In the genomic region with DNA sequence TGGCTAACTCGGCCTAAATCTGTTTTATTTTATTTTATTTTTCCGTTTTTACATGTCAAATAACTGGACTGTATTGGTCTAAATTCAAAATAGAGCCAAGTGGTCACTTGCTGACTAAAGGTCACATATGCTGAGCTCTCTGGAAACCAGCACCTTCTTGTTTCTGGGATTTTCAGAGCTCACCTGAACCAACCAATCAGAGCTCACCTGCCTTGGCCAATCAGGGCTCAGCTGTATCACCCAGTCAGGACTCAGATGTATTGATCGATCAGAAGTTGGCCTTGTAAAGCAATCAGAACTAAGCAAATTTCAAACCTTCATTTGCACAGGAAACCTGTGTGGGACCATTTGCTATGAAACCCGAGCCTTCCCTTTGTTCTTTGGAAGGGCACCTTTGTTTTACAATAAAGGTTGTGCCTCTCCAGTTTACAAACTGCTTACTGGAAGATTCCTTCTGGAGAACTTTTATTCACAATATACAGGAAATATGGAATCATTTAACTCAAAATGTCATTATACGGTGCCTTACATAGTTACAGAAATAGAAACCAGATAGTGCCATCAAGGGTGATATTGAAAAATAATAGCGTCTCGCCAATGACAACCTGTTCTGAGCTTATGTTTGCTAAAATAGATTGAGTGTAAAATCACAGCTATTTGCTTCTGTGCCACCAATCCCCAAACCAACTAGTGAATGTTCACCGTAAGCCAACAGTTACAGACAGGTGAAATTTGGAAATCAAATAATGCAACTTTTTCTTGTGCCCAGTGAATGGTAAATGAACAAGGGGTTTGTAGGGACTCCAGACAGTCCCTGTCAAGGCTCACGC, we compare ENCODE assay signal across 9 cellular contexts. TPM values are rescaled to one million over a fixed set of nuclear protein-coding genes. Genes with fewer than 3 reads are reported as not detected.
A peak's percentile ranks its signal among the peaks of the same experiment; 100 is the strongest.
DNase-seq lines count a peak whose midpoint lies in the region; ATAC-seq and TF ChIP-seq lines count a peak whose summit lies in the region.
"Had no signal": no experiment of that assay in that cellular context is flagged by ENCODE, and none has a peak within 500 bp of the region (broad histone marks: within the 10 kb centered on the region; RNA-seq: fewer than 3 reads in every experiment).

No MANE protein-coding gene starts in this region.

- WGBS in body of pancreas, 2 donors = 27 to 28% methylated on average over 7 to 9 of the region's 9 CpGs

- TF ChIP-seq CTCF in Caco-2 (IDR thresholded peaks at IDR 0.05; ENCODE audit: insufficient read depth in 1 of 2, low read depth in 1 of 2, low read length in 1 of 2, severe bottlenecking in 1 of 2, unreplicated experiment in 1 of 2) (no peak), body of pancreas (IDR thresholded peaks at IDR 0.05) (no peak)

- no TSS peak for BruUV-seq in Caco-2 (replicated peaks; lab: Mats Ljungman, UMichigan)

- peak in 1 of 3 donors; percentile 1 for TF ChIP-seq POLR2A in body of pancreas (IDR thresholded peaks at IDR 0.05)

- H3K4me1 ChIP-seq in Caco-2 = peaks cover 22% of the 10 kb centered on the region
- H3K4me1 ChIP-seq in body of pancreas = peaks cover 33% of the 10 kb centered on the region
- H3K4me1 ChIP-seq in muscle layer of duodenum (ENCODE audit: control insufficient read depth in 1 of 2, insufficient read depth in 2 of 2, low read length in 2 of 2) = no peaks in the 10 kb centered on the region
- no peaks in the 10 kb centered on the region for H3K4me1 ChIP-seq in SJCRH30

- H3K27ac ChIP-seq in body of pancreas (peak overlapping the region; percentile 76 to 92 (median 79)), muscle layer of duodenum (ENCODE audit: low read length) (peak overlapping the region; percentile 20), SJCRH30 (no peak overlapping the region)

- no peaks in the 10 kb centered on the region for H3K9me3 ChIP-seq in Caco-2
- H3K9me3 ChIP-seq in body of pancreas = no peaks in the 10 kb centered on the region
- no peaks in the 10 kb centered on the region for H3K9me3 ChIP-seq in muscle layer of duodenum (ENCODE audit: control insufficient read depth in 1 of 2, low read length in 2 of 2)
- no peaks in the 10 kb centered on the region for H3K9me3 ChIP-seq in SJCRH30 (replicated peaks)

- H3K27ac Mint-ChIP-seq in Caco-2 (ENCODE audit: unreplicated experiment) (no peak overlapping the region), IgD-negative memory B cell (peak overlapping the region; percentile 31 to 53 (median 32))

- POLR2A ChIA-PET in Caco-2 (lab: Charles Lee) = interaction anchor here (1.1 to 1.3 kb wide), 3 partner anchors 24 to 42 kb away, joined by 3 read pairs; no protein-coding TSS in a partner anchor

- CTCF ChIA-PET in Caco-2 (lab: Charles Lee) = interaction anchor here (0.6 to 4.7 kb wide), 11 partner anchors 13 to 76 kb away, joined by 3 to 50 read pairs (median 3); no protein-coding TSS in a partner anchor

- H3K27me3 ChIP-seq in Caco-2 (replicated peaks; ENCODE audit: control insufficient read depth, insufficient read depth, low read length) = no peaks in the 10 kb centered on the region
- no peaks in the 10 kb centered on the region for H3K27me3 ChIP-seq in body of pancreas
- H3K27me3 ChIP-seq in muscle layer of duodenum (ENCODE audit: low read depth, low read length) = peaks cover 7% of the 10 kb centered on the region
- H3K27me3 ChIP-seq in SJCRH30 = 0 out of 2 replicates have a peak, but pooled peaks cover 2% of the 10 kb centered on the region

- ATAC-seq in body of pancreas (peak; percentile 73), HG03439 (IDR thresholded peaks at IDR 0.05; ENCODE audit: unreplicated experiment) (no peak)

- peak; percentile 62 to 74 for DNase-seq in Caco-2
- DNase-seq in body of pancreas = peak; percentile 60 to 77 (median 68)
- DNase-seq in SJCRH30 = no peak
- DNase-seq in activated effector memory CD4-positive, alpha-beta T cell treated with Interleukin-2 at 50 U/mL for 16 hours = no peak
- DNase-seq in NCI-H2107 treated with DMSO at 0.1 percent for 48 hours (lab: John Stamatoyannopoulos, UW; ENCODE audit: unreplicated experiment) = no peak

- peak overlapping the region; percentile 43 for H3K4me3 ChIP-seq in Caco-2 (ENCODE audit: low read depth, low read length)
- no peak overlapping the region for H3K4me3 ChIP-seq in body of pancreas
- peak overlapping the region in 1 of 2 donors; percentile 31 for H3K4me3 ChIP-seq in muscle layer of duodenum (ENCODE audit: low read depth in 1 of 2, low read length in 2 of 2)
- H3K4me3 ChIP-seq in SJCRH30 = no peak overlapping the region

- H3K36me3 ChIP-seq in Caco-2 (ENCODE audit: control insufficient read depth, insufficient read depth, low read length) (no peaks in the 10 kb centered on the region), body of pancreas (replicated peaks in 1 of 2; ENCODE audit: insufficient read depth in 1 of 2, low read depth in 2 of 2) (no peaks in the 10 kb centered on the region), muscle layer of duodenum (ENCODE audit: control insufficient read depth in 1 of 2, insufficient read depth in 2 of 2, low read length in 2 of 2) (no peaks in the 10 kb centered on the region), SJCRH30 (no peaks in the 10 kb centered on the region)

- H3K4me1 Mint-ChIP-seq in Caco-2 (ENCODE audit: low read depth, unreplicated experiment) = peaks cover 5% of the 10 kb centered on the region
- peaks cover 10 to 21% (median 13%) of the 10 kb centered on the region in 3 donors for H3K4me1 Mint-ChIP-seq in IgD-negative memory B cell

- intact Hi-C loops in Caco-2 (cut with micrococcal nuclease; ENCODE audit: unreplicated experiment) (loop anchor here (1.0 to 2.0 kb wide), 3 partner anchors 17 to 42 kb away; no protein-coding TSS in a partner anchor), body of pancreas (cut with DNase I) (no loop called here)

- H3K4me3 Mint-ChIP-seq in Caco-2 (ENCODE audit: unreplicated experiment) = peak overlapping the region; percentile 75
- H3K4me3 Mint-ChIP-seq in IgD-negative memory B cell = peak overlapping the region; percentile 75 to 90 (median 87)

- H3K9me3 Mint-ChIP-seq in Caco-2 (ENCODE audit: unreplicated experiment) = no peaks in the 10 kb centered on the region
- no peaks in the 10 kb centered on the region for H3K9me3 Mint-ChIP-seq in IgD-negative memory B cell

- H3K27me3 Mint-ChIP-seq in Caco-2 (ENCODE audit: insufficient read depth, unreplicated experiment) (no peaks in the 10 kb centered on the region), IgD-negative memory B cell (peaks cover 2% of the 10 kb centered on the region)

- H3K36me3 Mint-ChIP-seq in Caco-2 (ENCODE audit: insufficient read depth, unreplicated experiment) (peaks cover 9% of the 10 kb centered on the region), IgD-negative memory B cell (peaks cover 3% of the 10 kb centered on the region)

RNA-seq across cellular contexts. Expression of gene PSD4, which starts 17.3 kb away (rescaled TPM):
- 15.5 and 18.7 TPM in 2 replicates for total RNA-seq in Caco-2 (2022)
- 36.4 TPM for polyA plus RNA-seq in IgD-negative memory B cell
- total RNA-seq in body of pancreas = 10 to 100 TPM; 40.5 to 83.4 TPM
- total RNA-seq in SJCRH30 (2014; rRNA removed; shearing (Covaris generic)) = 1.5 and 2.1 TPM in 2 replicates

RNA-seq across cellular contexts. Expression of gene IL1RN, which starts 29.1 kb away (rescaled TPM):
- total RNA-seq in Caco-2 (2022) (not detected in 2 replicates), body of pancreas (under 1 TPM in 1 of 2 donors, not detected in 1; 0.78 TPM)
- polyA plus RNA-seq in IgD-negative memory B cell = not detected
- not detected in 2 replicates for total RNA-seq in SJCRH30 (2014; rRNA removed; shearing (Covaris generic))
- total RNA-seq: HT1080 had no signal

Comparison
In these comparisons a context has a peak if more than half of its experiments do, and no peak if none do; other contexts are left out.
1. DNase-seq: peak in Caco-2 (2 of 2) and body of pancreas (4 of 4); none in SJCRH30 (0 of 2), activated effector memory CD4-positive, alpha-beta T cell treated with Interleukin-2 at 50 U/mL for 16 hours (single experiment) and NCI-H2107 treated with DMSO at 0.1 percent for 48 hours (single experiment).